ENCODE assay signal across 23 cellular contexts in the genomic region with DNA sequence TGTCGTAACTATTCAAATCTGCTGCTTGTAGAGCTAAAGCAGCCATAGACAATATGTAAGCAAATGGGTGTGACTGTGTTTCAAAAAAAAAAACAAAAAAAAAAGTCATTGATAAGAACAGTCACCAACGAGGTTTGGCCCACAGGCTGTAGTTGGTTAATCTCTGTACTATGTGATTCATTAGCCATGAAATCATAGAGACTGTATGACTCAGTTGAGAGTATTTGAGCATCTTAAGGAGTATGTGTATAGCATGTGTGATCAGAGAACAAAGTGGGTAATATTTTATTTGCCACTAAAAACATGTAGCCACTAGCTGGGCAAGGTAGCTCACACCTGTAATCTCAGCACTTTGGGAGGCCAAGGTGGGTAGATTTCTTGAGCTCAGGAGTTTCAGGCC.
DNase-seq lines count a peak whose midpoint lies in the region; ATAC-seq and TF ChIP-seq lines count a peak whose summit lies in the region.
"Had no signal": no experiment of that assay in that cellular context is flagged by ENCODE, and none has a peak within 500 bp of the region (broad histone marks: within the 10 kb centered on the region; RNA-seq: fewer than 3 reads in every experiment).

No MANE protein-coding gene starts in this region.

- H3K36me3 Mint-ChIP-seq in activated CD4-positive, alpha-beta T cell treated with anti-CD3 and anti-CD28 coated beads for 36 hours (ENCODE audit: low read depth): no peaks in the 10 kb centered on the region
- H3K36me3 Mint-ChIP-seq: naive thymus-derived CD4-positive, alpha-beta T cell had no signal

- TF ChIP-seq CTCF in epithelial cell of esophagus (IDR thresholded peaks at IDR 0.05; ENCODE audit: insufficient read depth, low read depth, low read length, missing control alignments): no peak

- no peaks in the 10 kb centered on the region for H3K27me3 Mint-ChIP-seq in activated CD4-positive, alpha-beta T cell treated with anti-CD3 and anti-CD28 coated beads for 36 hours
- H3K27me3 Mint-ChIP-seq: naive thymus-derived CD4-positive, alpha-beta T cell had no signal

- CTCF ChIA-PET in activated CD4-positive, alpha-beta T cell treated with anti-CD3 and anti-CD28 coated beads for 36 hours (lab: Charles Lee): no interaction called here

- peak; percentile 47 for ATAC-seq in activated CD4-positive, alpha-beta T cell treated with anti-CD3 and anti-CD28 coated beads for 36 hours
- no peak for ATAC-seq in HG02852 (IDR thresholded peaks at IDR 0.05; ENCODE audit: unreplicated experiment)
- no peak for ATAC-seq in GM21723 (IDR thresholded peaks at IDR 0.05; ENCODE audit: unreplicated experiment)
- ATAC-seq: naive thymus-derived CD4-positive, alpha-beta T cell had no signal

- intact Hi-C loops in activated CD4-positive, alpha-beta T cell treated with anti-CD3 and anti-CD28 coated beads for 36 hours (cut with DNase I, micrococcal nuclease): no loop called here

- no peak overlapping the region for H3K4me3 Mint-ChIP-seq in activated CD4-positive, alpha-beta T cell treated with anti-CD3 and anti-CD28 coated beads for 36 hours
- H3K4me3 Mint-ChIP-seq: endodermal cell; naive thymus-derived CD4-positive, alpha-beta T cell; T-helper 1 cell treated with Interleukin-12 subunit alpha and Interleukin-12 subunit beta and Interleukin-4 antibody, amounts not matched to agents 30 μg/mL and 1 μg/mL, for 36 hours had no signal

- no peak overlapping the region for H3K4me3 ChIP-seq in epithelial cell of esophagus (ENCODE audit: low read length)
- H3K4me3 ChIP-seq: HAP-1 had no signal

- DNase-seq in activated CD4-positive, alpha-beta T cell treated with anti-CD3 and anti-CD28 coated beads for 36 hours: no peak
- DNase-seq in activated CD4-positive, alpha-beta T cell treated with anti-CD3 and anti-CD28 coated beads, Interleukin-2, amount 50 U/mL, for 4 hours: no peak
- DNase-seq in RKO (ENCODE audit: low spot score) (peak; percentile 64), epithelial cell of esophagus (ENCODE audit: low read depth) (peak; percentile 87), stromal cell of bone marrow (ENCODE audit: low read depth) (peak; percentile 3)
- no peak for DNase-seq in effector CD8-positive, alpha-beta T cell (lab: John Stamatoyannopoulos, UW)
- DNase-seq: activated CD4-positive, alpha-beta T cell treated with anti-CD3 and anti-CD28 coated beads, Interleukin-2, amount 50 U/mL, for 1 hour; anterior cingulate cortex; C1 segment of cervical spinal cord; endodermal cell; KBM-7; kidney glomerular epithelial cell; mesendoderm; naive thymus-derived CD4-positive, alpha-beta T cell; NCI-H1092; NCI-H510A; SHP77; small intestine; stimulated activated CD4-positive, alpha-beta T cell treated with anti-CD3 and anti-CD28 coated beads, Interleukin-2, amount 100 ng/mL, for 48 hours had no signal

- POLR2A ChIA-PET in activated CD4-positive, alpha-beta T cell treated with anti-CD3 and anti-CD28 coated beads for 36 hours (lab: Charles Lee): no interaction called here

- H3K9me3 Mint-ChIP-seq in activated CD4-positive, alpha-beta T cell treated with anti-CD3 and anti-CD28 coated beads for 36 hours (ENCODE audit: low read depth): peaks cover 21% of the 10 kb centered on the region
- H3K9me3 Mint-ChIP-seq: endodermal cell had no signal

- H3K4me1 Mint-ChIP-seq in activated CD4-positive, alpha-beta T cell treated with anti-CD3 and anti-CD28 coated beads for 36 hours: no peaks in the 10 kb centered on the region
- H3K4me1 Mint-ChIP-seq: endodermal cell; naive thymus-derived CD4-positive, alpha-beta T cell had no signal

- no peak overlapping the region for H3K27ac Mint-ChIP-seq in activated CD4-positive, alpha-beta T cell treated with anti-CD3 and anti-CD28 coated beads for 36 hours
- H3K27ac Mint-ChIP-seq: endodermal cell; naive thymus-derived CD4-positive, alpha-beta T cell; T-helper 1 cell treated with Interleukin-12 subunit alpha and Interleukin-12 subunit beta and Interleukin-4 antibody, amounts not matched to agents 30 μg/mL and 1 μg/mL, for 36 hours had no signal

Comparison
In these comparisons a context has a peak if more than half of its experiments do, and no peak if none do; other contexts are left out.
1. DNase-seq: peak in RKO (single experiment), epithelial cell of esophagus (single experiment) and stromal cell of bone marrow (single experiment); none in activated CD4-positive, alpha-beta T cell treated with anti-CD3 and anti-CD28 coated beads for 36 hours (single experiment), activated CD4-positive, alpha-beta T cell treated with anti-CD3 and anti-CD28 coated beads, Interleukin-2, amount 50 U/mL, for 4 hours (0 of 2) and effector CD8-positive, alpha-beta T cell (single experiment).